ENCODE assay signal across 19 cellular contexts in genomic region chrX:16638533-16638932, GRCh38. TPM values are rescaled to one million over a fixed set of nuclear protein-coding genes. Genes with fewer than 3 reads are reported as not detected.
DNase-seq lines count a peak whose midpoint lies in the region; ATAC-seq, FAIRE-seq and TF ChIP-seq lines count a peak whose summit lies in the region.
"Had no signal": no experiment of that assay in that cellular context is flagged by ENCODE, and none has a peak within 500 bp of the region (broad histone marks: within the 10 kb centered on the region; RNA-seq: fewer than 3 reads in every experiment).

No MANE protein-coding gene starts in this region.

- H3K27me3 ChIP-seq in PC-3 (ENCODE audit: low read length) (no peaks in the 10 kb centered on the region), astrocyte (ENCODE audit: insufficient read depth, low read length) (no peaks in the 10 kb centered on the region), ascending aorta (no peaks in the 10 kb centered on the region)

- no peaks in the 10 kb centered on the region for H4K20me1 ChIP-seq in PC-3 (ENCODE audit: low read length)
- no peaks in the 10 kb centered on the region for H4K20me1 ChIP-seq in astrocyte (ENCODE audit: insufficient read depth, low read length)

- no peaks in the 10 kb centered on the region for H3K9me3 Mint-ChIP-seq in astrocyte (ENCODE audit: unreplicated experiment)
- H3K9me3 Mint-ChIP-seq: CD4-positive, alpha-beta T cell; GM23338 had no signal

- CTCF ChIA-PET in PC-3 (lab: Charles Lee) = interaction anchor here (0.6 kb wide), 1 partner anchor 31 kb away, joined by 3 read pairs; no protein-coding TSS in a partner anchor

- no peak overlapping the region for H3K4me3 Mint-ChIP-seq in astrocyte (ENCODE audit: unreplicated experiment)
- H3K4me3 Mint-ChIP-seq: B cell; CD4-positive, alpha-beta T cell; GM23338 had no signal

- no peak for TF ChIP-seq CTCF in PC-3 (conservative IDR thresholded peaks at IDR 0.05; ENCODE audit: low read depth, low read length)
- no peak for TF ChIP-seq CTCF in astrocyte (IDR thresholded peaks at IDR 0.05; ENCODE audit: insufficient read depth, low read depth, low read length)
- TF ChIP-seq CTCF in fibroblast of villous mesenchyme (IDR thresholded peaks at IDR 0.05; ENCODE audit: insufficient read depth, low read depth, low read length) = no peak
- no peak for TF ChIP-seq CTCF in ascending aorta (IDR thresholded peaks at IDR 0.05)

- POLR2A ChIA-PET in PC-3 (lab: Charles Lee; ENCODE audit: unreplicated experiment) = no interaction called here

- peaks cover 10% of the 10 kb centered on the region for H3K4me1 Mint-ChIP-seq in astrocyte (ENCODE audit: low read depth, unreplicated experiment)
- H3K4me1 Mint-ChIP-seq: B cell had no signal

- H3K79me2 ChIP-seq in PC-3 (ENCODE audit: low read length) = no peaks in the 10 kb centered on the region
- H3K79me2 ChIP-seq in astrocyte (ENCODE audit: insufficient read depth, low read length) = no peaks in the 10 kb centered on the region

- no peaks in the 10 kb centered on the region for H3F3A ChIP-seq in PC-3 (ENCODE audit: low read length, unreplicated experiment)

- H2AFZ ChIP-seq in PC-3 (ENCODE audit: low read length) (no peak overlapping the region), astrocyte (ENCODE audit: low read depth, low read length) (no peak overlapping the region)
- H2AFZ ChIP-seq: GM23338 had no signal

- H3K27me3 Mint-ChIP-seq in astrocyte (ENCODE audit: low read depth, unreplicated experiment) = no peaks in the 10 kb centered on the region
- H3K27me3 Mint-ChIP-seq: B cell; CD4-positive, alpha-beta T cell had no signal

- H3K4me3 ChIP-seq in PC-3 (ENCODE audit: low read length) (no peak overlapping the region), astrocyte (ENCODE audit: insufficient read depth, low read depth, low read length) (no peak overlapping the region), fibroblast of villous mesenchyme (ENCODE audit: low read depth, low read length) (no peak overlapping the region), ascending aorta (no peak overlapping the region)
- H3K4me3 ChIP-seq: GM23338 had no signal

- H3K9me3 ChIP-seq in PC-3 (ENCODE audit: low read length) = no peaks in the 10 kb centered on the region
- H3K9me3 ChIP-seq in astrocyte (ENCODE audit: insufficient read depth, low read depth, low read length) = no peaks in the 10 kb centered on the region
- no peaks in the 10 kb centered on the region for H3K9me3 ChIP-seq in ascending aorta

- H3K27ac ChIP-seq in PC-3 (ENCODE audit: low read length) (peak overlapping the region; percentile 41; the same call in 1 of the 2 replicates), astrocyte (ENCODE audit: low read depth, low read length) (no peak overlapping the region), ascending aorta (no peak overlapping the region)

- BruUV-seq in PC-3 (replicated peaks; lab: Mats Ljungman, UMichigan) = no TSS peak

- H3K4me1 ChIP-seq in PC-3 (ENCODE audit: insufficient read depth, low read length) (peaks cover 19% of the 10 kb centered on the region; the same call in 1 of the 2 replicates), astrocyte (ENCODE audit: insufficient read depth, low read length) (peaks cover 11% of the 10 kb centered on the region), ascending aorta (no peaks in the 10 kb centered on the region)

- no peaks in the 10 kb centered on the region for H3K36me3 ChIP-seq in PC-3 (ENCODE audit: low read depth, low read length)
- no peaks in the 10 kb centered on the region for H3K36me3 ChIP-seq in astrocyte (ENCODE audit: insufficient read depth, low read length)
- peaks cover 0 to 7% of the 10 kb centered on the region in 2 donors for H3K36me3 ChIP-seq in ascending aorta

- FAIRE-seq in astrocyte (lab: Jason Lieb, UNC) = no peak
- FAIRE-seq: A204.1, G401.6, GM12891 had no signal

- no peaks in the 10 kb centered on the region for H3K36me3 Mint-ChIP-seq in astrocyte (ENCODE audit: low read depth, unreplicated experiment)

- no peak overlapping the region for H3K27ac Mint-ChIP-seq in astrocyte (ENCODE audit: unreplicated experiment)
- H3K27ac Mint-ChIP-seq: B cell; CD4-positive, alpha-beta T cell; GM23338 had no signal

- H3K9ac ChIP-seq in PC-3 (ENCODE audit: low read length) = no peak overlapping the region
- no peak overlapping the region for H3K9ac ChIP-seq in astrocyte (ENCODE audit: low read length)

- ATAC-seq in PC-3 = no peak
- ATAC-seq in Right ventricle myocardium inferior = no peak
- ATAC-seq: GM23338 had no signal

- no peaks in the 10 kb centered on the region for H3K9me2 ChIP-seq in PC-3 (replicated peaks; ENCODE audit: low read length)

- DNase-seq in PC-3 = peak; percentile 39
- DNase-seq in astrocyte (ENCODE audit: low read depth) = peak; percentile 34
- peak; percentile 13 for DNase-seq in fibroblast of villous mesenchyme (ENCODE audit: low read depth)
- DNase-seq in ascending aorta (ENCODE audit: low spot score in 2 of 2) = no peak
- DNase-seq in activated CD8-positive, alpha-beta memory T cell treated with anti-CD3 and anti-CD28 coated beads, Interleukin-2, amount 50 U/mL, for 48 hours = no peak
- DNase-seq in activated CD4-positive, CD25-positive, alpha-beta regulatory T cell (lab: John Stamatoyannopoulos, UW) = no peak
- no peak for DNase-seq in Right ventricle myocardium inferior (ENCODE audit: missing footprints)
- DNase-seq: C1 segment of cervical spinal cord; Calu3; CD4-positive, alpha-beta T cell; DMS 273 treated with DMSO at 0.1 percent for 48 hours; H7 had no signal

- H3K4me2 ChIP-seq in PC-3 (ENCODE audit: low read length) (no peak overlapping the region), astrocyte (ENCODE audit: low read length) (no peak overlapping the region)
- H3K4me2 ChIP-seq: GM23338 had no signal

- intact Hi-C loops in PC-3 (cut with micrococcal nuclease) = no loop called here
- intact Hi-C loops in ascending aorta (cut with DNase I) = no loop called here
- intact Hi-C loops in Right ventricle myocardium inferior (cut with DNase I) = no loop called here

RNA-seq across cellular contexts. Expression of gene S100G, which starts 11.4 kb away (rescaled TPM):
- total RNA-seq in PC-3 (2014; rRNA removed) (not detected in 2 replicates), astrocyte (not detected in 2 replicates), fibroblast of villous mesenchyme (not detected in 2 replicates), ascending aorta (not detected), Right ventricle myocardium inferior (not detected)
- total RNA-seq: B cell; Calu3; CD4-positive, alpha-beta T cell; Daoy; GM23338; H7; HT-29 had no signal

Comparison
In these comparisons a context has a peak if more than half of its experiments do, and no peak if none do; other contexts are left out.
1. DNase-seq: peak in PC-3 (single experiment), astrocyte (single experiment) and fibroblast of villous mesenchyme (single experiment); none in ascending aorta (0 of 2), activated CD8-positive, alpha-beta memory T cell treated with anti-CD3 and anti-CD28 coated beads, Interleukin-2, amount 50 U/mL, for 48 hours (single experiment), activated CD4-positive, CD25-positive, alpha-beta regulatory T cell (0 of 4) and Right ventricle myocardium inferior (single experiment).